1 cellular context compared by ENCODE assay signal in genomic region chr1:12202577-12202976, GRCh38.
TF ChIP-seq lines count a peak whose summit lies in the region.

No MANE protein-coding gene starts in this region.

TF ChIP-seq in K562, 482 proteins besides CTCF, POLR2A, EP300 and RAD21:
- no peak for TF ChIP-seq E2F3 (CRISPR knock-in tag; IDR thresholded peaks at IDR 0.05)
- TF ChIP-seq ZFP1 (CRISPR knock-in tag; IDR thresholded peaks at IDR 0.05), result no peak
- peak; percentile 88 for TF ChIP-seq ADNP (tag; IDR thresholded peaks at IDR 0.05)
- TF ChIP-seq ZNF740 (CRISPR knock-in tag; IDR thresholded peaks at IDR 0.05), result no peak
- no peak for TF ChIP-seq ZNF740 (tag; IDR thresholded peaks at IDR 0.05)
- peak; percentile 66; the same call in 1 of the 2 replicates for TF ChIP-seq HDAC2 (IDR thresholded peaks at IDR 0.05)
- peak; percentile 92 for TF ChIP-seq ESRRA (IDR thresholded peaks at IDR 0.05; ENCODE audit: borderline replicate concordance, low read depth)
- TF ChIP-seq PHF21A (IDR thresholded peaks at IDR 0.05; ENCODE audit: borderline replicate concordance, low read depth), result no peak
- 0 out of 2 replicates have a peak, but pooled peaks have one; percentile 36 for TF ChIP-seq ZNF124 (CRISPR knock-in tag; IDR thresholded peaks at IDR 0.05)
- TF ChIP-seq RCOR1 (IDR thresholded peaks at IDR 0.05; ENCODE audit: borderline replicate concordance in 1 of 2, low read depth in 2 of 2, low read length in 2 of 2), result peak; percentile 48 to 76; a peak in 3 of 4 replicates
- TF ChIP-seq RBM25 (IDR thresholded peaks at IDR 0.05; ENCODE audit: low read depth, low read length, severe bottlenecking), result peak; percentile 93
- peak; percentile 91 for TF ChIP-seq BCOR (IDR thresholded peaks at IDR 0.05)
- peak; percentile 49 to 86; a peak in 3 of 4 replicates for TF ChIP-seq KDM1A (IDR thresholded peaks at IDR 0.05)
